ENCODE assay signal across 22 cellular contexts in genomic region chr6:88365230-88365629, GRCh38.
DNase-seq lines count a peak whose midpoint lies in the region; ATAC-seq, FAIRE-seq and TF ChIP-seq lines count a peak whose summit lies in the region.
"Had no signal": no experiment of that assay in that cellular context is flagged by ENCODE, and none has a peak within 500 bp of the region (broad histone marks: within the 10 kb centered on the region; RNA-seq: fewer than 3 reads in every experiment).

No MANE protein-coding gene starts in this region.

- no peaks in the 10 kb centered on the region for H3K27me3 ChIP-seq in esophagus muscularis mucosa
- H3K27me3 ChIP-seq in gastrocnemius medialis: no peaks in the 10 kb centered on the region
- H3K27me3 ChIP-seq in uterus: no peaks in the 10 kb centered on the region
- H3K27me3 ChIP-seq: Peyer's patch had no signal

- ATAC-seq in gastrocnemius medialis: peak; percentile 74 to 75
- no peak for ATAC-seq in HG02885 (IDR thresholded peaks at IDR 0.05; ENCODE audit: poor library complexity, unreplicated experiment)
- ATAC-seq: Right ventricle myocardium inferior had no signal

- FAIRE-seq in HTR-8/SVneo (lab: Jason Lieb, UNC): peak; percentile 4

- WGBS in esophagus muscularis mucosa: 82% methylated on average over 2 of the region's 2 CpGs

- H3K4me3 ChIP-seq in esophagus muscularis mucosa: no peak overlapping the region
- H3K4me3 ChIP-seq in gastrocnemius medialis: no peak overlapping the region
- no peak overlapping the region for H3K4me3 ChIP-seq in uterus
- H3K4me3 ChIP-seq: Peyer's patch, SK-N-MC had no signal

- TF ChIP-seq POLR2A in esophagus muscularis mucosa (IDR thresholded peaks at IDR 0.05; ENCODE audit: low read depth): no peak
- TF ChIP-seq POLR2A in gastrocnemius medialis (IDR thresholded peaks at IDR 0.05): peak in 1 of 2 donors; percentile 9
- no peak for TF ChIP-seq POLR2A in uterus (IDR thresholded peaks at IDR 0.05)

- H3K9me3 ChIP-seq in esophagus muscularis mucosa (no peaks in the 10 kb centered on the region), gastrocnemius medialis (no peaks in the 10 kb centered on the region), uterus (no peaks in the 10 kb centered on the region)
- H3K9me3 ChIP-seq: Peyer's patch had no signal

- no peaks in the 10 kb centered on the region for H3K36me3 ChIP-seq in esophagus muscularis mucosa
- H3K36me3 ChIP-seq in gastrocnemius medialis: no peaks in the 10 kb centered on the region
- no peaks in the 10 kb centered on the region for H3K36me3 ChIP-seq in uterus
- H3K36me3 ChIP-seq: Peyer's patch had no signal

- H3K4me1 ChIP-seq in esophagus muscularis mucosa: peaks cover 0 to 5% (median 0%) of the 10 kb centered on the region in 4 donors
- no peaks in the 10 kb centered on the region for H3K4me1 ChIP-seq in gastrocnemius medialis
- H3K4me1 ChIP-seq in uterus: no peaks in the 10 kb centered on the region
- H3K4me1 ChIP-seq: Peyer's patch had no signal

- DNase-seq in HTR-8/SVneo (ENCODE audit: insufficient read length, low spot score) (no peak), esophagus muscularis mucosa (ENCODE audit: extremely low spot score) (no peak), gastrocnemius medialis (no peak), uterus (no peak), posterior cingulate gyrus (no peak)
- no peak for DNase-seq in activated CD8-positive, alpha-beta memory T cell treated with anti-CD3 and anti-CD28 coated beads, Interleukin-2, amount 50 U/mL, for 4 hours
- DNase-seq: AML-193; DMS153; GDM1; HCEC 1CT; Kasumi-1; NCI-H1105; NCI-H2081; NCI-H2171 treated with DMSO at 0.1 percent for 48 hours; NCI-H446 treated with DMSO at 0.1 percent for 48 hours; NCI-H748 treated with DMSO at 0.1 percent for 48 hours; NK-92 treated with Interleukin-12 subunit alpha and Interleukin-12 subunit beta, amount 100 ng/mL, for 24 hours; Peyer's patch had no signal

- TF ChIP-seq CTCF in esophagus muscularis mucosa (IDR thresholded peaks at IDR 0.05) (no peak), gastrocnemius medialis (IDR thresholded peaks at IDR 0.05 in 4 of 5, conservative IDR thresholded peaks at IDR 0.05 in 1 of 5) (no peak), uterus (IDR thresholded peaks at IDR 0.05) (no peak)

- peak; percentile 25 for TF ChIP-seq EP300 in esophagus muscularis mucosa (IDR thresholded peaks at IDR 0.05)

- in situ Hi-C loops in gastrocnemius medialis (cut with MboI; ENCODE audit: low sequenced_read_pairs in 4 of 4): no loop called here

- H3K27ac ChIP-seq in esophagus muscularis mucosa (replicated peaks in 1 of 4) (peak overlapping the region in 1 of 4 donors; percentile 9), gastrocnemius medialis (peak overlapping the region; percentile 24 to 72 (median 54)), uterus (peak overlapping the region; percentile 37 to 39)
- H3K27ac ChIP-seq: C4-2B, Peyer's patch, SK-N-MC had no signal

- intact Hi-C loops in esophagus muscularis mucosa (cut with DNase I): no loop called here
- intact Hi-C loops in gastrocnemius medialis (cut with DNase I; ENCODE audit: low total_unique reads): no loop called here
- intact Hi-C loops in uterus (cut with DNase I; ENCODE audit: low total_unique reads): no loop called here
- intact Hi-C loops in posterior cingulate gyrus (cut with DNase I): no loop called here
